In the genomic region with DNA sequence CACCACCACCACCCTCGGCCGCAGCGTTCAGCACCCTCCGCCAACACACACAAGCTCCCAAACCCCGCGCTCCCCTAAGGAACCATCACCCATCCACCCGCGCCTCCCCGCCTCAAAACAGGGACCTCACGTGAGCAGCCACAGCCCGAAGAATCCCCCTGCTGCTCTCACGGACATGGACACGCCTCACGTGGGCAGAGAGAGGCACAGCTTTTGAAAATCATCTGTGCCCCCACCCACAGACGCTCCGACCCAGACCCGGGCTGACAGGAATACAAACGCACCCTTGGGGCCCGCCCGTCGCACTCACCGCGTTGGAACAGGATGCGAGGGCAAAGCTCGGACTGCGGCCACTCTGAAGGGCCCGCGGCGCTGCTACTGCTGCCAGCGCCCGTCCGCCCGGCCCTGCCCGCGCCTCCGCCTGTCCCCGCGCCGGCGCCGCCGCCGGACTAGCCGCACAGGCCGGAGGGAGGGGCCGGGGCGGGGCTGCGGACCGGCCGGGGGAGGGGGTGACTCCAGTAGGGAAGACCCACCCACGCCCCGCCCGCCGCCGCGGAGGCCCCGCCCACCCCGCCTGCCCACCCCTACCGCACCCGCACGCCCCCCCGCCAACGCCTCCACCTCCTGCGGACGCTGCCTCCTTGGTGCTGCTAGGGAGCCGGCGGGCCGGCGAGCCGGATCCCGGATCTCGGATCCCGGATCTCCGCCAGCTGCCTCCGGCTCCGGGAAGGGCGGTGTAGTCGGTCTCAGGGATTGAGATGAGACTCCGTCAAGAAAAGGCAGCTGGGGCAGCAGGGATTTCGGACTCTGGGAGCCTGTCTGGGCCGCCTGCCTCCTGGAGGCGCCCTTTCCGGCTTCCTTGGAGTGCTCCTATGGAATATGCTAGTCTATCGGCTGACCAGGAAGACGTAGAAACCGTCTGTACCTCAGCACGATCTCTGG, we compare ENCODE assay signal across 1 cellular context.
TF ChIP-seq lines count a peak whose summit lies in the region.

A gene (minus strand): TSS at position 461 of the 942 bp plus-strand sequence. CDS start 8,246 bp downstream, outside the sequence.

TF ChIP-seq in K562, 482 proteins besides CTCF, POLR2A, EP300 and RAD21 (continued from another document):
- TF ChIP-seq, protein P1, sequence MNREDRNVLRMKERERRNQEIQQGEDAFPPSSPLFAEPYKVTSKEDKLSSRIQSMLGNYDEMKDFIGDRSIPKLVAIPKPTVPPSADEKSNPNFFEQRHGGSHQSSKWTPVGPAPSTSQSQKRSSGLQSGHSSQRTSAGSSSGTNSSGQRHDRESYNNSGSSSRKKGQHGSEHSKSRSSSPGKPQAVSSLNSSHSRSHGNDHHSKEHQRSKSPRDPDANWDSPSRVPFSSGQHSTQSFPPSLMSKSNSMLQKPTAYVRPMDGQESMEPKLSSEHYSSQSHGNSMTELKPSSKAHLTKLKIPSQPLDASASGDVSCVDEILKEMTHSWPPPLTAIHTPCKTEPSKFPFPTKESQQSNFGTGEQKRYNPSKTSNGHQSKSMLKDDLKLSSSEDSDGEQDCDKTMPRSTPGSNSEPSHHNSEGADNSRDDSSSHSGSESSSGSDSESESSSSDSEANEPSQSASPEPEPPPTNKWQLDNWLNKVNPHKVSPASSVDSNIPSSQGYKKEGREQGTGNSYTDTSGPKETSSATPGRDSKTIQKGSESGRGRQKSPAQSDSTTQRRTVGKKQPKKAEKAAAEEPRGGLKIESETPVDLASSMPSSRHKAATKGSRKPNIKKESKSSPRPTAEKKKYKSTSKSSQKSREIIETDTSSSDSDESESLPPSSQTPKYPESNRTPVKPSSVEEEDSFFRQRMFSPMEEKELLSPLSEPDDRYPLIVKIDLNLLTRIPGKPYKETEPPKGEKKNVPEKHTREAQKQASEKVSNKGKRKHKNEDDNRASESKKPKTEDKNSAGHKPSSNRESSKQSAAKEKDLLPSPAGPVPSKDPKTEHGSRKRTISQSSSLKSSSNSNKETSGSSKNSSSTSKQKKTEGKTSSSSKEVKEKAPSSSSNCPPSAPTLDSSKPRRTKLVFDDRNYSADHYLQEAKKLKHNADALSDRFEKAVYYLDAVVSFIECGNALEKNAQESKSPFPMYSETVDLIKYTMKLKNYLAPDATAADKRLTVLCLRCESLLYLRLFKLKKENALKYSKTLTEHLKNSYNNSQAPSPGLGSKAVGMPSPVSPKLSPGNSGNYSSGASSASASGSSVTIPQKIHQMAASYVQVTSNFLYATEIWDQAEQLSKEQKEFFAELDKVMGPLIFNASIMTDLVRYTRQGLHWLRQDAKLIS (CRISPR knock-in tag; IDR thresholded peaks at IDR 0.05), result peak; percentile 67; the same call in 1 of the 2 replicates
- TF ChIP-seq, protein P2, sequence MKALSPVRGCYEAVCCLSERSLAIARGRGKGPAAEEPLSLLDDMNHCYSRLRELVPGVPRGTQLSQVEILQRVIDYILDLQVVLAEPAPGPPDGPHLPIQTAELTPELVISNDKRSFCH (CRISPR knock-in tag; IDR thresholded peaks at IDR 0.05), result no peak
- TF ChIP-seq, protein P2 (tag; IDR thresholded peaks at IDR 0.05), result no peak
- peak; percentile 63 for TF ChIP-seq ZFX (CRISPR knock-in tag; IDR thresholded peaks at IDR 0.05)
- no peak for TF ChIP-seq ZNF263 (CRISPR knock-in tag; IDR thresholded peaks at IDR 0.05; ENCODE audit: borderline replicate concordance)
- no peak for TF ChIP-seq MIER1 (IDR thresholded peaks at IDR 0.05; ENCODE audit: low read depth)
- TF ChIP-seq, protein P3, sequence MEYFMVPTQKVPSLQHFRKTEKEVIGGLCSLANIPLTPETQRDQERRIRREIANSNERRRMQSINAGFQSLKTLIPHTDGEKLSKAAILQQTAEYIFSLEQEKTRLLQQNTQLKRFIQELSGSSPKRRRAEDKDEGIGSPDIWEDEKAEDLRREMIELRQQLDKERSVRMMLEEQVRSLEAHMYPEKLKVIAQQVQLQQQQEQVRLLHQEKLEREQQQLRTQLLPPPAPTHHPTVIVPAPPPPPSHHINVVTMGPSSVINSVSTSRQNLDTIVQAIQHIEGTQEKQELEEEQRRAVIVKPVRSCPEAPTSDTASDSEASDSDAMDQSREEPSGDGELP (CRISPR knock-in tag; IDR thresholded peaks at IDR 0.05; ENCODE audit: borderline replicate concordance), result peak; percentile 59
- TF ChIP-seq ZBTB1 (CRISPR knock-in tag; IDR thresholded peaks at IDR 0.05; ENCODE audit: borderline replicate concordance, low read depth), result no peak
- TF ChIP-seq, protein P4, sequence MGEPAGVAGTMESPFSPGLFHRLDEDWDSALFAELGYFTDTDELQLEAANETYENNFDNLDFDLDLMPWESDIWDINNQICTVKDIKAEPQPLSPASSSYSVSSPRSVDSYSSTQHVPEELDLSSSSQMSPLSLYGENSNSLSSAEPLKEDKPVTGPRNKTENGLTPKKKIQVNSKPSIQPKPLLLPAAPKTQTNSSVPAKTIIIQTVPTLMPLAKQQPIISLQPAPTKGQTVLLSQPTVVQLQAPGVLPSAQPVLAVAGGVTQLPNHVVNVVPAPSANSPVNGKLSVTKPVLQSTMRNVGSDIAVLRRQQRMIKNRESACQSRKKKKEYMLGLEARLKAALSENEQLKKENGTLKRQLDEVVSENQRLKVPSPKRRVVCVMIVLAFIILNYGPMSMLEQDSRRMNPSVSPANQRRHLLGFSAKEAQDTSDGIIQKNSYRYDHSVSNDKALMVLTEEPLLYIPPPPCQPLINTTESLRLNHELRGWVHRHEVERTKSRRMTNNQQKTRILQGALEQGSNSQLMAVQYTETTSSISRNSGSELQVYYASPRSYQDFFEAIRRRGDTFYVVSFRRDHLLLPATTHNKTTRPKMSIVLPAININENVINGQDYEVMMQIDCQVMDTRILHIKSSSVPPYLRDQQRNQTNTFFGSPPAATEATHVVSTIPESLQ (CRISPR knock-in tag; IDR thresholded peaks at IDR 0.05), result 0 out of 2 replicates have a peak, but pooled peaks have one; percentile 7
- peak; percentile 14 for TF ChIP-seq TAF1 (IDR thresholded peaks at IDR 0.05; ENCODE audit: control insufficient read depth, extremely low read depth, insufficient read depth, low read length, severe bottlenecking)
- TF ChIP-seq HDAC3 (IDR thresholded peaks at IDR 0.05; ENCODE audit: borderline replicate concordance, partially characterized antibody), result no peak
- TF ChIP-seq, protein P5, sequence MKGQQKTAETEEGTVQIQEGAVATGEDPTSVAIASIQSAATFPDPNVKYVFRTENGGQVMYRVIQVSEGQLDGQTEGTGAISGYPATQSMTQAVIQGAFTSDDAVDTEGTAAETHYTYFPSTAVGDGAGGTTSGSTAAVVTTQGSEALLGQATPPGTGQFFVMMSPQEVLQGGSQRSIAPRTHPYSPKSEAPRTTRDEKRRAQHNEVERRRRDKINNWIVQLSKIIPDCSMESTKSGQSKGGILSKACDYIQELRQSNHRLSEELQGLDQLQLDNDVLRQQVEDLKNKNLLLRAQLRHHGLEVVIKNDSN (CRISPR knock-in tag; IDR thresholded peaks at IDR 0.05), result peak; percentile 67
- TF ChIP-seq SIN3A (IDR thresholded peaks at IDR 0.05; ENCODE audit: borderline replicate concordance in 2 of 2, control insufficient read depth in 1 of 2, low read depth in 2 of 2, low read length in 2 of 2), result 0 out of 4 replicates have a peak, but pooled peaks of 1 of the 2 experiments have one; percentile 39
- TF ChIP-seq POLR2G (IDR thresholded peaks at IDR 0.05; ENCODE audit: low read depth, low read length), result peak; percentile 90
- TF ChIP-seq KDM5B (IDR thresholded peaks at IDR 0.05; ENCODE audit: insufficient replicate concordance, low read depth, low read length), result peak; percentile 70
- TF ChIP-seq, protein P6, sequence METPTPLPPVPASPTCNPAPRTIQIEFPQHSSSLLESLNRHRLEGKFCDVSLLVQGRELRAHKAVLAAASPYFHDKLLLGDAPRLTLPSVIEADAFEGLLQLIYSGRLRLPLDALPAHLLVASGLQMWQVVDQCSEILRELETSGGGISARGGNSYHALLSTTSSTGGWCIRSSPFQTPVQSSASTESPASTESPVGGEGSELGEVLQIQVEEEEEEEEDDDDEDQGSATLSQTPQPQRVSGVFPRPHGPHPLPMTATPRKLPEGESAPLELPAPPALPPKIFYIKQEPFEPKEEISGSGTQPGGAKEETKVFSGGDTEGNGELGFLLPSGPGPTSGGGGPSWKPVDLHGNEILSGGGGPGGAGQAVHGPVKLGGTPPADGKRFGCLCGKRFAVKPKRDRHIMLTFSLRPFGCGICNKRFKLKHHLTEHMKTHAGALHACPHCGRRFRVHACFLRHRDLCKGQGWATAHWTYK (CRISPR knock-in tag; IDR thresholded peaks at IDR 0.05), result peak; percentile 66
- 0 out of 2 replicates have a peak, but pooled peaks have one; percentile 30 for TF ChIP-seq DNMT1 (IDR thresholded peaks at IDR 0.05)
- TF ChIP-seq RBM22 (IDR thresholded peaks at IDR 0.05; ENCODE audit: low read depth, low read length, poor library complexity, severe bottlenecking), result peak; percentile 68
- TF ChIP-seq SUPT5H (IDR thresholded peaks at IDR 0.05), result peak; percentile 35; the same call in 1 of the 2 replicates
- TF ChIP-seq KDM4B (IDR thresholded peaks at IDR 0.05; ENCODE audit: borderline replicate concordance in 2 of 2, low read depth in 1 of 2), result peak in 1 of 2 experiments; percentile 73; a peak in 1 of 4 replicates
- TF ChIP-seq CREM (IDR thresholded peaks at IDR 0.05; ENCODE audit: low read depth), result 0 out of 2 replicates have a peak, but pooled peaks have one; percentile 11
- TF ChIP-seq, protein P7, sequence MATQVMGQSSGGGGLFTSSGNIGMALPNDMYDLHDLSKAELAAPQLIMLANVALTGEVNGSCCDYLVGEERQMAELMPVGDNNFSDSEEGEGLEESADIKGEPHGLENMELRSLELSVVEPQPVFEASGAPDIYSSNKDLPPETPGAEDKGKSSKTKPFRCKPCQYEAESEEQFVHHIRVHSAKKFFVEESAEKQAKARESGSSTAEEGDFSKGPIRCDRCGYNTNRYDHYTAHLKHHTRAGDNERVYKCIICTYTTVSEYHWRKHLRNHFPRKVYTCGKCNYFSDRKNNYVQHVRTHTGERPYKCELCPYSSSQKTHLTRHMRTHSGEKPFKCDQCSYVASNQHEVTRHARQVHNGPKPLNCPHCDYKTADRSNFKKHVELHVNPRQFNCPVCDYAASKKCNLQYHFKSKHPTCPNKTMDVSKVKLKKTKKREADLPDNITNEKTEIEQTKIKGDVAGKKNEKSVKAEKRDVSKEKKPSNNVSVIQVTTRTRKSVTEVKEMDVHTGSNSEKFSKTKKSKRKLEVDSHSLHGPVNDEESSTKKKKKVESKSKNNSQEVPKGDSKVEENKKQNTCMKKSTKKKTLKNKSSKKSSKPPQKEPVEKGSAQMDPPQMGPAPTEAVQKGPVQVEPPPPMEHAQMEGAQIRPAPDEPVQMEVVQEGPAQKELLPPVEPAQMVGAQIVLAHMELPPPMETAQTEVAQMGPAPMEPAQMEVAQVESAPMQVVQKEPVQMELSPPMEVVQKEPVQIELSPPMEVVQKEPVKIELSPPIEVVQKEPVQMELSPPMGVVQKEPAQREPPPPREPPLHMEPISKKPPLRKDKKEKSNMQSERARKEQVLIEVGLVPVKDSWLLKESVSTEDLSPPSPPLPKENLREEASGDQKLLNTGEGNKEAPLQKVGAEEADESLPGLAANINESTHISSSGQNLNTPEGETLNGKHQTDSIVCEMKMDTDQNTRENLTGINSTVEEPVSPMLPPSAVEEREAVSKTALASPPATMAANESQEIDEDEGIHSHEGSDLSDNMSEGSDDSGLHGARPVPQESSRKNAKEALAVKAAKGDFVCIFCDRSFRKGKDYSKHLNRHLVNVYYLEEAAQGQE (CRISPR knock-in tag; IDR thresholded peaks at IDR 0.05; ENCODE audit: low read depth), result 0 out of 2 replicates have a peak, but pooled peaks have one; percentile 34
- TF ChIP-seq HMGN3 (IDR thresholded peaks at IDR 0.05; ENCODE audit: borderline replicate concordance, extremely low read depth, insufficient read length, low read depth, low read length), result peak; percentile 75
